In genomic region chr22:42192547-42192946, GRCh38 we compare ENCODE assay signal across 19 cellular contexts.
"Had no signal": no experiment of that assay in that cellular context is flagged by ENCODE, and none has a peak within 500 bp of the region (broad histone marks: within the 10 kb centered on the region; RNA-seq: fewer than 3 reads in every experiment).

No MANE protein-coding gene starts in this region.

- ATAC-seq: stimulated activated naive CD8-positive, alpha-beta T cell treated with anti-CD3 and anti-CD28 coated beads, Interleukin-15, Interleukin-2, amounts not matched to agents 100 U/mL and 50 U/mL, for 24 hours had no signal

- DNase-seq: activated CD4-positive, alpha-beta T cell treated with anti-CD3 and anti-CD28 coated beads for 48 hours; activated naive CD4-positive, alpha-beta T cell; activated T-cell treated with anti-CD3 and anti-CD28 coated beads for 4 hours; amniotic stem cell; central memory CD4-positive, alpha-beta T cell; glutamatergic neuron; islet precursor cell; left ventricle myocardium inferior; naive B cell; ovary; right lobe of liver; stimulated activated CD4-positive, alpha-beta T cell treated with anti-CD3 and anti-CD28 coated beads, Interleukin-2, amount 100 ng/mL, for 48 hours; stimulated activated naive CD8-positive, alpha-beta T cell treated with anti-CD3 and anti-CD28 coated beads, Interleukin-15, Interleukin-2, amounts not matched to agents 100 U/mL and 50 U/mL, for 24 hours; T-helper 9 cell; testis; transverse colon had no signal

- H3K4me1 ChIP-seq: testis had no signal

- H3K27me3 Mint-ChIP-seq: naive B cell, progenitor cell of endocrine pancreas had no signal

- H3K27me3 ChIP-seq: ovary, right lobe of liver, testis, transverse colon had no signal

- H3K9me3 Mint-ChIP-seq: naive B cell had no signal

- H3K27ac Mint-ChIP-seq: progenitor cell of endocrine pancreas had no signal

- H3K4me3 ChIP-seq: left ventricle myocardium inferior, ovary, right lobe of liver, testis, transverse colon had no signal

- H3K4me3 Mint-ChIP-seq: naive B cell had no signal

- H3K27ac ChIP-seq: epithelial cell of prostate, left ventricle myocardium inferior, ovary, right lobe of liver, testis, transverse colon, VCaP had no signal

- H3K9me3 ChIP-seq: left ventricle myocardium inferior, ovary, right lobe of liver, testis, transverse colon had no signal

- H3K36me3 ChIP-seq: left ventricle myocardium inferior, ovary, right lobe of liver, transverse colon had no signal
